In the genomic region with DNA sequence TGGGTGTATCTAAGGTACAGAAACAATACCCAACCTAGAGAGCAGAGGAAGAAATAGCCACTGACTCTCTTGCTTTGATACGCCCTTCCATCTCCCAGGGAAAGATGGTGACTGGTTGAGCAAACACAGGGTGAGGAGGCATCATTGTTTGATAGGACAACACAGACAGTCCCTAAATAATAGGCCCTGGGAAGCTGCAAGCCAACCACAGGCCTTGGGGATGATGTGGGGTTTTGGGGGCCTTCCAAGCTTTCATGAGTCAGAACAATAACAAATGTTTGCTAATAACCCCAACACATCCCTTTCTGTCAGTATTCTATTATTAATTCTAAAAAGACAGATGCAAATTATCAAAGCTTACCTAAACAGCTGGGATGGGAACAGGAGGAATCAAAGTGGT, we compare ENCODE assay signal across 17 cellular contexts. TPM values are rescaled to one million over a fixed set of nuclear protein-coding genes. Genes with fewer than 3 reads are reported as not detected.
DNase-seq lines count a peak whose midpoint lies in the region; ATAC-seq, FAIRE-seq and TF ChIP-seq lines count a peak whose summit lies in the region.
"Had no signal": no experiment of that assay in that cellular context is flagged by ENCODE, and none has a peak within 500 bp of the region (broad histone marks: within the 10 kb centered on the region; RNA-seq: fewer than 3 reads in every experiment).

No MANE protein-coding gene starts in this region.

- H3K27ac Mint-ChIP-seq in neural crest cell (ENCODE audit: unreplicated experiment), result peak overlapping the region; percentile 72
- H3K27ac Mint-ChIP-seq: activated CD8-positive, alpha-beta T cell treated with anti-CD3 and anti-CD28 coated beads for 36 hours; stimulated activated effector memory CD8-positive, alpha-beta T cell treated with anti-CD3 and anti-CD28 coated beads, Interleukin-12 subunit alpha, Interleukin-12 subunit beta, amount 100 ng/mL, for 72 hours had no signal

- H3K27me3 ChIP-seq in pancreas, result no peaks in the 10 kb centered on the region
- H3K27me3 ChIP-seq: BLaER1 had no signal

- H3K27ac ChIP-seq in pancreas, result no peak overlapping the region
- H3K27ac ChIP-seq: BLaER1 had no signal

- TF ChIP-seq CTCF in choroid plexus epithelial cell (conservative IDR thresholded peaks at IDR 0.05; ENCODE audit: low read depth, low read length), result no peak
- TF ChIP-seq CTCF in neural crest cell (conservative IDR thresholded peaks at IDR 0.05), result no peak
- no peak for TF ChIP-seq CTCF in pancreas (IDR thresholded peaks at IDR 0.05)

- H3K9me3 Mint-ChIP-seq in neural crest cell, result no peaks in the 10 kb centered on the region
- H3K9me3 Mint-ChIP-seq: activated CD8-positive, alpha-beta T cell treated with anti-CD3 and anti-CD28 coated beads for 36 hours; central memory CD8-positive, alpha-beta T cell; stimulated activated effector memory CD8-positive, alpha-beta T cell treated with anti-CD3 and anti-CD28 coated beads, Interleukin-12 subunit alpha, Interleukin-12 subunit beta, amount 100 ng/mL, for 72 hours had no signal

- H3K4me3 ChIP-seq in choroid plexus epithelial cell (ENCODE audit: low read depth, low read length) (no peak overlapping the region), pancreas (no peak overlapping the region)
- H3K4me3 ChIP-seq: BLaER1 had no signal

- no peak for FAIRE-seq in pancreas (lab: Jason Lieb, UNC)
- FAIRE-seq: GM18507 had no signal

- H3K4me1 Mint-ChIP-seq in neural crest cell, result peaks cover 12% of the 10 kb centered on the region
- H3K4me1 Mint-ChIP-seq: central memory CD8-positive, alpha-beta T cell; stimulated activated effector memory CD8-positive, alpha-beta T cell treated with anti-CD3 and anti-CD28 coated beads, Interleukin-12 subunit alpha, Interleukin-12 subunit beta, amount 100 ng/mL, for 72 hours had no signal

- DNase-seq in Ammon's horn (ENCODE audit: low spot score) (peak; percentile 68), NCI-H226 (peak; percentile 43), choroid plexus epithelial cell (ENCODE audit: low read depth) (peak; percentile 62), neural crest cell (ENCODE audit: low read depth, low spot score) (no peak), NCI-H446 (lab: John Stamatoyannopoulos, UW) (no peak), pancreas (no peak), dedifferentiated amniotic fluid mesenchymal stem cell (ENCODE audit: extremely low spot score) (no peak)
- DNase-seq: activated CD8-positive, alpha-beta T cell treated with anti-CD3 and anti-CD28 coated beads for 36 hours; activated gamma-delta T cell treated with Interleukin-2 at 50 U/mL for 16 hours; H7; NCI-H345; stimulated activated CD4-positive, alpha-beta T cell treated with anti-CD3 and anti-CD28 coated beads, Interleukin-2, amount 100 ng/mL, for 48 hours had no signal

- no peaks in the 10 kb centered on the region for H3K9me3 ChIP-seq in pancreas
- H3K9me3 ChIP-seq: BLaER1 had no signal

- H3K36me3 ChIP-seq in pancreas, result no peaks in the 10 kb centered on the region
- H3K36me3 ChIP-seq: BLaER1 had no signal

- ATAC-seq in pancreas, result no peak
- ATAC-seq in HG02588 (IDR thresholded peaks at IDR 0.05; ENCODE audit: unreplicated experiment), result no peak
- ATAC-seq: activated CD8-positive, alpha-beta T cell treated with anti-CD3 and anti-CD28 coated beads for 36 hours; stimulated activated effector memory CD8-positive, alpha-beta T cell treated with anti-CD3 and anti-CD28 coated beads, Interleukin-12 subunit alpha, Interleukin-12 subunit beta, amount 100 ng/mL, for 72 hours had no signal

- WGBS in pancreas, 2 donors, result 91 to 100% methylated on average over 1 of the region's 1 CpG

- H3K4me3 Mint-ChIP-seq in neural crest cell, result no peak overlapping the region
- H3K4me3 Mint-ChIP-seq: activated CD8-positive, alpha-beta T cell treated with anti-CD3 and anti-CD28 coated beads for 36 hours; central memory CD8-positive, alpha-beta T cell; stimulated activated effector memory CD8-positive, alpha-beta T cell treated with anti-CD3 and anti-CD28 coated beads, Interleukin-12 subunit alpha, Interleukin-12 subunit beta, amount 100 ng/mL, for 72 hours had no signal

- H3K36me3 Mint-ChIP-seq in neural crest cell (ENCODE audit: low read depth), result no peaks in the 10 kb centered on the region
- H3K36me3 Mint-ChIP-seq: stimulated activated effector memory CD8-positive, alpha-beta T cell treated with anti-CD3 and anti-CD28 coated beads, Interleukin-12 subunit alpha, Interleukin-12 subunit beta, amount 100 ng/mL, for 72 hours had no signal

- no peaks in the 10 kb centered on the region for H3K4me1 ChIP-seq in pancreas
- H3K4me1 ChIP-seq: BLaER1 had no signal

- H3K27me3 Mint-ChIP-seq in neural crest cell (ENCODE audit: low read depth), result no peaks in the 10 kb centered on the region
- H3K27me3 Mint-ChIP-seq: activated CD8-positive, alpha-beta T cell treated with anti-CD3 and anti-CD28 coated beads for 36 hours; central memory CD8-positive, alpha-beta T cell had no signal

- intact Hi-C loops in pancreas (cut with DNase I), result no loop called here

RNA-seq across cellular contexts. Expression of gene LGALSL, which starts 9.8 kb away (rescaled TPM):
- 29.1 and 31.1 TPM in 2 replicates for total RNA-seq in neural crest cell
- total RNA-seq in pancreas, result 1 to 10 TPM; 4.9 to 7.3 (median 5.8) TPM
- 1 to 10 TPM; 3.5 to 8.6 TPM for polyA plus RNA-seq in pancreas

Comparison
In these comparisons a context has a peak if more than half of its experiments do, and no peak if none do; other contexts are left out.
1. DNase-seq: peak in Ammon's horn (single experiment), NCI-H226 (single experiment) and choroid plexus epithelial cell (single experiment); none in neural crest cell (single experiment), NCI-H446 (0 of 2), pancreas (0 of 6) and dedifferentiated amniotic fluid mesenchymal stem cell (single experiment).